1 cellular context compared by ENCODE assay signal in the genomic region with DNA sequence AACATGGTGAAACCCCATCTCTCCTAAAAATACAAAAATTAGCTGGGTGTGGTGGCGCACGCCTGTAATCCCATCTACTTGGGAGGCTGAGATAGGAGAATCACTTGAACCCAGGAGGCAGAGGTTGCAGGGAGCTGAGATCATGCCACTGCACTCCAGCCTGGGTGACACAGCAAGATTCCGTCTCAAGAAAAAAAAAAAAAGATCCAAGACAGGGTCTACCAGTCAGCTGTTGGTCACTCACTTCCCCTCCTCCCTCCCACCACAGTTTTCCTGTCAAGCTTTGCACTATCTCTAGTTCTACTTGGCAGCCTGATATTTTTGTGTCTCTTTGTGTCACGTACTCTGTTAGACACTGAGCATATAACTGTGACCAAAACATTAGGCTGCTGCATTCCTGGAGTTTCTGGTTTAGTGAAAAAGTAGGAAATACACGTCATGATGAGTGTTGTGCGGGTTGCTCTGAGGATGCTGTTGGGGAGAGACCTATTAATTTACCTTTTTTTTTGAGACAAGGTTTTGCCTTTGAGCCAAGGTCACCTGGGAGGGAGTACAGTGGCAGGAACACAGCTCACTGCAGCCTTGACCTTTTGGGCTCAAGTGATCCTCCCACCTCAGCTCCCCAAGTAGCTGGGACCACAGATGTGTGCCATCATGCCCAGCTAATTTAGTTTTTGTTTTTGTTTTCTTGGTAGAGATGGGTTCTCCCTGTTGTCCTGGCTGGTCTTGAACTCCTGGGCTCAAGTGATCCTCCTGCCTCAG. TPM values are rescaled to one million over a fixed set of nuclear protein-coding genes. Genes with fewer than 3 reads are reported as not detected.
"Had no signal": no experiment of that assay in that cellular context is flagged by ENCODE, and none has a peak within 500 bp of the region (broad histone marks: within the 10 kb centered on the region; RNA-seq: fewer than 3 reads in every experiment).

No MANE protein-coding gene starts in this region.

RNA-seq across cellular contexts. Expression of a gene that starts 48.9 kb away (rescaled TPM):
- total RNA-seq: esophagus mucosa had no signal
